ENCODE assay signal across 27 cellular contexts in the genomic region with DNA sequence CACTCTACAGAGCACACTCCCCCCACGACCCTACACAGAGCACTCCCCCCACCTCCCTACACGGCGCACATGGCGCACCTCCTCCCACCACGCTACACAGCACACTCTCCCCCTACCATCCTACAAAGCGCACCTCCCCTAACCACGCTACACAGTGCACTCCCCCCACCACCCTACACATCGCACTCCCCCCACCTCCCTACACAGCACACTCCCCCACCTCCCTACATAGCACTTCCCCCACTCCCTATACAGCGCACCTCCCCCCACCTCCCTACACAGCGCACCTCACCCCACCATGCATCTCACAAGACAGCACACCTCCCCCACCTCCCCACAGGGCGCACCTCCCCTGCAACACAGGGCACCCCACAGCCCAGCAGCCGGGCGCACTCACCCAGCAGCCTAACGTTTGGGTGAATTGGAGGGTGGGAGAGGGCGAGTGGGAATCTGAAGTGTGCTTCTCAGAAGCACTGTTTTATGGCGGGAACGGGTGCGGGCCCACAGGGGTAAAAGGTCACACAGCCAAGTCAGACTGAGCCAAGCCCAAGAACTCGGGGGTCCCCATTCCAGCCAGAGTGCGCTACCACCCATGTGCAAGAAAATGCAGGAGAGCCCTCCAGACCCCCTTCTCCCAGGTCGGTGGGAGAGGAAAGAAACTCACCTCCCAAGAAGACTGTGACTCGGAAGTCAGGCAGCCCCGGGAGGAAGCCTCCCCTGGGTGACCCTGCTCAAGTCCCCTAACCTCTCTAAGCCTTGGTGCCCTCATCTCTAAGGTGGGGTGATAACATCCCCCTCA. TPM values are rescaled to one million over a fixed set of nuclear protein-coding genes. Genes with fewer than 3 reads are reported as not detected.
A peak's percentile ranks its signal among the peaks of the same experiment; 100 is the strongest.
DNase-seq lines count a peak whose midpoint lies in the region; ATAC-seq and TF ChIP-seq lines count a peak whose summit lies in the region.
"Had no signal": no experiment of that assay in that cellular context is flagged by ENCODE, and none has a peak within 500 bp of the region (broad histone marks: within the 10 kb centered on the region; RNA-seq: fewer than 3 reads in every experiment).

No MANE protein-coding gene starts in this region.

- H2AFZ ChIP-seq in GM23338, result no peak overlapping the region

- no peak for TF ChIP-seq POLR2A in gastrocnemius medialis (IDR thresholded peaks at IDR 0.05)

- intact Hi-C loops in gastrocnemius medialis (cut with DNase I; ENCODE audit: low total_unique reads), result no loop called here

- peak overlapping the region; percentile 74 for H3K27ac Mint-ChIP-seq in GM23338
- H3K27ac Mint-ChIP-seq: activated naive CD8-positive, alpha-beta T cell treated with anti-CD3 and anti-CD28 coated beads, Interleukin-2, amount 10 ng/mL, durations not matched to agents 7 days and 5 days; progenitor cell of endocrine pancreas had no signal

- H3K27me3 Mint-ChIP-seq in GM23338 (ENCODE audit: insufficient read depth, low read depth, poor library complexity), result peaks cover 24% of the 10 kb centered on the region
- H3K27me3 Mint-ChIP-seq: activated naive CD8-positive, alpha-beta T cell treated with anti-CD3 and anti-CD28 coated beads, Interleukin-2, amount 10 ng/mL, durations not matched to agents 7 days and 5 days; progenitor cell of endocrine pancreas; T-cell had no signal

- H3K4me1 Mint-ChIP-seq in GM23338, result peaks cover 54% of the 10 kb centered on the region
- H3K4me1 Mint-ChIP-seq: activated naive CD8-positive, alpha-beta T cell treated with anti-CD3 and anti-CD28 coated beads, Interleukin-2, amount 10 ng/mL, durations not matched to agents 7 days and 5 days had no signal

- DNase-seq in GM23338 (ENCODE audit: low spot score), result peak; percentile 47
- DNase-seq in SJSA1 (ENCODE audit: low read depth in 1 of 2, low spot score in 2 of 2), result no peak
- no peak for DNase-seq in gastrocnemius medialis
- no peak for DNase-seq in NCI-H446 treated with DMSO at 0.1 percent for 48 hours (lab: John Stamatoyannopoulos, UW)
- DNase-seq in stimulated activated CD4-positive, alpha-beta T cell treated with anti-CD3 and anti-CD28 coated beads, Interleukin-4, amount 100 ng/mL, for 1 hour, result no peak
- DNase-seq: activated CD4-positive, alpha-beta T cell treated with anti-CD3 and anti-CD28 coated beads for 1 hour; activated effector memory CD4-positive, alpha-beta T cell treated with anti-CD3 and anti-CD28 coated beads, Interleukin-2, amount 50 U/mL, for 16 hours; activated naive CD8-positive, alpha-beta T cell treated with anti-CD3 and anti-CD28 coated beads, Interleukin-2, amount 10 ng/mL, durations not matched to agents 7 days and 5 days; activated T-cell treated with anti-CD3 and anti-CD28 coated beads for 4 hours; cerebellar nuclear complex; DMS53; mammary epithelial cell; MM.1S; NCI-H1417; NCI-H2029 treated with DMSO at 0.1 percent for 48 hours; NCI-H526 treated with DMSO at 0.1 percent for 48 hours; SJCRH30; stimulated activated CD4-positive, alpha-beta T cell treated with anti-CD3 and anti-CD28 coated beads, Interleukin-15, amount 100 ng/mL, for 24 hours; T-cell; trophoblast cell had no signal

- H3K27me3 ChIP-seq in GM23338 (ENCODE audit: insufficient read depth), result no peaks in the 10 kb centered on the region
- no peaks in the 10 kb centered on the region for H3K27me3 ChIP-seq in SJSA1 (replicated peaks)
- no peaks in the 10 kb centered on the region for H3K27me3 ChIP-seq in layer of hippocampus (ENCODE audit: control insufficient read depth, insufficient read depth, low read length)
- no peaks in the 10 kb centered on the region for H3K27me3 ChIP-seq in gastrocnemius medialis
- H3K27me3 ChIP-seq: BLaER1, neutrophil, SJCRH30 had no signal

- peak overlapping the region; percentile 57; the same call in 1 of the 2 replicates for H3K4me2 ChIP-seq in GM23338
- H3K4me2 ChIP-seq: BLaER1, KMS-11 had no signal

- peaks cover 76% of the 10 kb centered on the region for H3K79me2 ChIP-seq in GM23338 (replicated peaks; ENCODE audit: insufficient read depth)

- H3K36me3 Mint-ChIP-seq in GM23338 (ENCODE audit: low read depth), result peaks cover 98% of the 10 kb centered on the region

- H3K4me3 ChIP-seq in GM23338 (no peak overlapping the region), SJSA1 (no peak overlapping the region), gastrocnemius medialis (no peak overlapping the region)
- H3K4me3 ChIP-seq: BLaER1, SJCRH30 had no signal

- no peaks in the 10 kb centered on the region for H3K9me2 ChIP-seq in GM23338 (ENCODE audit: insufficient read depth)

- peaks cover 54% of the 10 kb centered on the region for H4K20me1 ChIP-seq in GM23338 (replicated peaks; ENCODE audit: insufficient read depth)

- TF ChIP-seq CTCF in GM23338 (conservative IDR thresholded peaks at IDR 0.05; ENCODE audit: low read depth in 2 of 2) (no peak), gastrocnemius medialis (IDR thresholded peaks at IDR 0.05 in 4 of 5, conservative IDR thresholded peaks at IDR 0.05 in 1 of 5) (no peak)

- in situ Hi-C loops in gastrocnemius medialis (cut with MboI; ENCODE audit: low sequenced_read_pairs in 4 of 4), result loop anchor here in 2 of 4 donors (10.0 kb wide), 2 partner anchors 167 to 177 kb away; a partner anchor contains a TSS

- H3K9me3 ChIP-seq in SJSA1 (replicated peaks) (no peaks in the 10 kb centered on the region), gastrocnemius medialis (no peaks in the 10 kb centered on the region)
- H3K9me3 ChIP-seq: BLaER1, neutrophil, SJCRH30 had no signal

- H3K36me3 ChIP-seq in GM23338 (ENCODE audit: insufficient read depth) (peaks cover 36% of the 10 kb centered on the region), SJSA1 (peaks cover 89% of the 10 kb centered on the region), gastrocnemius medialis (peaks cover 0 to 13% of the 10 kb centered on the region in 2 donors)

- H3F3A ChIP-seq in GM23338 (replicated peaks; ENCODE audit: low read depth), result peaks cover 7% of the 10 kb centered on the region; the same call in 1 of the 2 replicates

- H3K4me3 Mint-ChIP-seq in GM23338, result 0 out of 3 replicates have a peak overlapping the region, but pooled peaks have one; percentile 16
- H3K4me3 Mint-ChIP-seq: activated naive CD8-positive, alpha-beta T cell treated with anti-CD3 and anti-CD28 coated beads, Interleukin-2, amount 10 ng/mL, durations not matched to agents 7 days and 5 days; T-cell had no signal

- peak overlapping the region; percentile 45; the same call in 1 of the 2 replicates for H3K27ac ChIP-seq in GM23338 (ENCODE audit: low read depth)
- H3K27ac ChIP-seq in SJSA1, result peak overlapping the region; percentile 40; the same call in 1 of the 2 replicates
- H3K27ac ChIP-seq in layer of hippocampus (ENCODE audit: low read depth, low read length), result peak overlapping the region; percentile 55
- H3K27ac ChIP-seq in gastrocnemius medialis, result peak overlapping the region; percentile 3 to 56 (median 53)
- H3K27ac ChIP-seq: BLaER1, KMS-11, neutrophil, SJCRH30 had no signal

- H3K4me1 ChIP-seq in GM23338 (ENCODE audit: insufficient read depth) (peaks cover 37% of the 10 kb centered on the region), SJSA1 (replicated peaks) (peaks cover 43% of the 10 kb centered on the region), gastrocnemius medialis (peaks cover 8 to 28% of the 10 kb centered on the region in 2 donors)
- H3K4me1 ChIP-seq: BLaER1, SJCRH30 had no signal

- H3K9me3 Mint-ChIP-seq in GM23338, result no peaks in the 10 kb centered on the region
- H3K9me3 Mint-ChIP-seq: activated naive CD8-positive, alpha-beta T cell treated with anti-CD3 and anti-CD28 coated beads, Interleukin-2, amount 10 ng/mL, durations not matched to agents 7 days and 5 days; T-cell had no signal

- ATAC-seq in GM23338, result peak; percentile 32
- no peak for ATAC-seq in gastrocnemius medialis
- ATAC-seq in GM21619 (IDR thresholded peaks at IDR 0.05; ENCODE audit: unreplicated experiment), result no peak
- ATAC-seq: HCT116, T-cell had no signal

TF ChIP-seq in GM23338, 12 proteins besides CTCF, POLR2A, EP300 and RAD21 (continues in another document):
- TF ChIP-seq POLR2AphosphoS5 (IDR thresholded peaks at IDR 0.05; ENCODE audit: low read depth), result no peak
- TF ChIP-seq, protein P1, sequence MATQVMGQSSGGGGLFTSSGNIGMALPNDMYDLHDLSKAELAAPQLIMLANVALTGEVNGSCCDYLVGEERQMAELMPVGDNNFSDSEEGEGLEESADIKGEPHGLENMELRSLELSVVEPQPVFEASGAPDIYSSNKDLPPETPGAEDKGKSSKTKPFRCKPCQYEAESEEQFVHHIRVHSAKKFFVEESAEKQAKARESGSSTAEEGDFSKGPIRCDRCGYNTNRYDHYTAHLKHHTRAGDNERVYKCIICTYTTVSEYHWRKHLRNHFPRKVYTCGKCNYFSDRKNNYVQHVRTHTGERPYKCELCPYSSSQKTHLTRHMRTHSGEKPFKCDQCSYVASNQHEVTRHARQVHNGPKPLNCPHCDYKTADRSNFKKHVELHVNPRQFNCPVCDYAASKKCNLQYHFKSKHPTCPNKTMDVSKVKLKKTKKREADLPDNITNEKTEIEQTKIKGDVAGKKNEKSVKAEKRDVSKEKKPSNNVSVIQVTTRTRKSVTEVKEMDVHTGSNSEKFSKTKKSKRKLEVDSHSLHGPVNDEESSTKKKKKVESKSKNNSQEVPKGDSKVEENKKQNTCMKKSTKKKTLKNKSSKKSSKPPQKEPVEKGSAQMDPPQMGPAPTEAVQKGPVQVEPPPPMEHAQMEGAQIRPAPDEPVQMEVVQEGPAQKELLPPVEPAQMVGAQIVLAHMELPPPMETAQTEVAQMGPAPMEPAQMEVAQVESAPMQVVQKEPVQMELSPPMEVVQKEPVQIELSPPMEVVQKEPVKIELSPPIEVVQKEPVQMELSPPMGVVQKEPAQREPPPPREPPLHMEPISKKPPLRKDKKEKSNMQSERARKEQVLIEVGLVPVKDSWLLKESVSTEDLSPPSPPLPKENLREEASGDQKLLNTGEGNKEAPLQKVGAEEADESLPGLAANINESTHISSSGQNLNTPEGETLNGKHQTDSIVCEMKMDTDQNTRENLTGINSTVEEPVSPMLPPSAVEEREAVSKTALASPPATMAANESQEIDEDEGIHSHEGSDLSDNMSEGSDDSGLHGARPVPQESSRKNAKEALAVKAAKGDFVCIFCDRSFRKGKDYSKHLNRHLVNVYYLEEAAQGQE (IDR thresholded peaks at IDR 0.05; ENCODE audit: unreplicated experiment), result no peak
- no peak for TF ChIP-seq CREB1 (CRISPR knock-in tag; IDR thresholded peaks at IDR 0.05; ENCODE audit: low read depth)
- TF ChIP-seq NANOG (IDR thresholded peaks at IDR 0.05; ENCODE audit: borderline replicate concordance), result no peak
- no peak for TF ChIP-seq ZNF114 (CRISPR knock-in tag; IDR thresholded peaks at IDR 0.05)
- TF ChIP-seq ZNF331 (CRISPR knock-in tag; IDR thresholded peaks at IDR 0.05; ENCODE audit: low read depth), result no peak

RNA-seq across cellular contexts. Expression of a gene that starts 10.1 kb away (rescaled TPM):
- total RNA-seq in GM23338 (2014; rRNA removed; shearing (Covaris generic)), result 56.1 and 57.7 TPM in 2 replicates
- 190 and 207 TPM in 2 replicates for polyA plus RNA-seq in GM23338 (2016; fragmentation: Nextera tagmentation; extraction: Ambion mirVana)
- total RNA-seq in SJSA1 (2014; rRNA removed; shearing (Covaris generic)), result 23.1 and 46.2 TPM in 2 replicates
- total RNA-seq in gastrocnemius medialis, result 1 to 10 TPM; 4.1 to 9.2 (median 5.5) TPM

RNA-seq across cellular contexts. Expression of a gene that starts 10.2 kb away (rescaled TPM):
- 7.9 and 10.0 TPM in 2 replicates for total RNA-seq in GM23338 (2014; rRNA removed; shearing (Covaris generic))
- 5.8 and 7.6 TPM in 2 replicates for polyA plus RNA-seq in GM23338 (2016; fragmentation: Nextera tagmentation; extraction: Ambion mirVana)
- 1.8 and 10.5 TPM in 2 replicates for total RNA-seq in SJSA1 (2014; rRNA removed; shearing (Covaris generic))
- 10 to 100 TPM in 2 of 4 donors, 1 to 10 TPM in 2; 8.3 to 17.3 (median 9.4) TPM for total RNA-seq in gastrocnemius medialis
